1 cellular context compared by ENCODE assay signal in the genomic region with DNA sequence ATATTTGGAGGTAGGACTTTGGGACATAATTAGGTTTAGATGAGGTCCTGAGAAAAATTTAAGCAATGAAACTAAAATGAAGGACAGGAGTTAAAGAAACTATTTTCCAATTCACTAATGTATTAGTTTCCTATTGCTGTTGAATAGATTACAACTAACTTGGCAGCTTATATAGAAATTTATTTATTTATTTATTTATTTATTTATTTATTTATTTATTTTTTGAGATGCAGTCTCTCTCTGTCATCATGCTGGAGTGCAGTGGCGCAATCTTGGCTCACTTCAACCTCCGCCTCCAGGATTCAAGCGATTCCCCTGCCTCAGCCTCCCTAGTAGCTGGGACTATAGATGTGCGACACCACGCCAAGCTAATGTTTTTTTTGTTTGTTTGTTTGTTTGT.
TF ChIP-seq lines count a peak whose summit lies in the region.

No MANE protein-coding gene starts in this region.

TF ChIP-seq in HEK293, 187 proteins besides CTCF, POLR2A, EP300 and RAD21 (continued from another document):
- TF ChIP-seq, protein P1, sequence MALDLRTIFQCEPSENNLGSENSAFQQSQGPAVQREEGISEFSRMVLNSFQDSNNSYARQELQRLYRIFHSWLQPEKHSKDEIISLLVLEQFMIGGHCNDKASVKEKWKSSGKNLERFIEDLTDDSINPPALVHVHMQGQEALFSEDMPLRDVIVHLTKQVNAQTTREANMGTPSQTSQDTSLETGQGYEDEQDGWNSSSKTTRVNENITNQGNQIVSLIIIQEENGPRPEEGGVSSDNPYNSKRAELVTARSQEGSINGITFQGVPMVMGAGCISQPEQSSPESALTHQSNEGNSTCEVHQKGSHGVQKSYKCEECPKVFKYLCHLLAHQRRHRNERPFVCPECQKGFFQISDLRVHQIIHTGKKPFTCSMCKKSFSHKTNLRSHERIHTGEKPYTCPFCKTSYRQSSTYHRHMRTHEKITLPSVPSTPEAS (tag by site-specific recombination; IDR thresholded peaks at IDR 0.05): no peak
- peak; percentile 45 for TF ChIP-seq ZNF654 (tag by site-specific recombination; IDR thresholded peaks at IDR 0.05; ENCODE audit: low read depth)
- no peak for TF ChIP-seq IKZF3 (tag by site-specific recombination; IDR thresholded peaks at IDR 0.05)
- no peak for TF ChIP-seq ZNF391 (tag by site-specific recombination; IDR thresholded peaks at IDR 0.05; ENCODE audit: borderline replicate concordance, low read depth)
- TF ChIP-seq ZNF112 (tag by site-specific recombination; IDR thresholded peaks at IDR 0.05): no peak
- 0 out of 2 replicates have a peak, but pooled peaks have one; percentile 59 for TF ChIP-seq ZNF292 (tag by site-specific recombination; IDR thresholded peaks at IDR 0.05; ENCODE audit: borderline replicate concordance, low read depth)
- TF ChIP-seq MYNN (tag by site-specific recombination; IDR thresholded peaks at IDR 0.05; ENCODE audit: borderline replicate concordance): no peak
- TF ChIP-seq ZBTB1 (tag by site-specific recombination; IDR thresholded peaks at IDR 0.05): no peak
- no peak for TF ChIP-seq ZNF645 (tag by site-specific recombination; IDR thresholded peaks at IDR 0.05)
- no peak for TF ChIP-seq SCRT2 (tag by site-specific recombination; IDR thresholded peaks at IDR 0.05)
- no peak for TF ChIP-seq KLF7 (tag by site-specific recombination; IDR thresholded peaks at IDR 0.05; ENCODE audit: borderline replicate concordance)
- TF ChIP-seq TSHZ1 (tag by site-specific recombination; IDR thresholded peaks at IDR 0.05; ENCODE audit: borderline replicate concordance): no peak
- peak; percentile 79 for TF ChIP-seq ZNF433 (tag by site-specific recombination; IDR thresholded peaks at IDR 0.05; ENCODE audit: low read depth)
- TF ChIP-seq, protein P2, sequence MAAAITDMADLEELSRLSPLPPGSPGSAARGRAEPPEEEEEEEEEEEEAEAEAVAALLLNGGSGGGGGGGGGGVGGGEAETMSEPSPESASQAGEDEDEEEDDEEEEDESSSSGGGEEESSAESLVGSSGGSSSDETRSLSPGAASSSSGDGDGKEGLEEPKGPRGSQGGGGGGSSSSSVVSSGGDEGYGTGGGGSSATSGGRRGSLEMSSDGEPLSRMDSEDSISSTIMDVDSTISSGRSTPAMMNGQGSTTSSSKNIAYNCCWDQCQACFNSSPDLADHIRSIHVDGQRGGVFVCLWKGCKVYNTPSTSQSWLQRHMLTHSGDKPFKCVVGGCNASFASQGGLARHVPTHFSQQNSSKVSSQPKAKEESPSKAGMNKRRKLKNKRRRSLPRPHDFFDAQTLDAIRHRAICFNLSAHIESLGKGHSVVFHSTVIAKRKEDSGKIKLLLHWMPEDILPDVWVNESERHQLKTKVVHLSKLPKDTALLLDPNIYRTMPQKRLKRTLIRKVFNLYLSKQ (tag by site-specific recombination; IDR thresholded peaks at IDR 0.05; ENCODE audit: borderline replicate concordance): no peak
- no peak for TF ChIP-seq ZNF747 (tag by site-specific recombination; IDR thresholded peaks at IDR 0.05)
- no peak for TF ChIP-seq ZNF704 (tag by site-specific recombination; IDR thresholded peaks at IDR 0.05)
- no peak for TF ChIP-seq ZNF660 (tag by site-specific recombination; IDR thresholded peaks at IDR 0.05)
- no peak for TF ChIP-seq SCRT1 (tag by site-specific recombination; IDR thresholded peaks at IDR 0.05; ENCODE audit: borderline replicate concordance)
TF ChIP-seq in HEK293: peak in this region for 20.
